ENCODE assay signal across 25 cellular contexts in genomic region chr21:31848339-31848985, GRCh38. TPM values are rescaled to one million over a fixed set of nuclear protein-coding genes. Genes with fewer than 3 reads are reported as not detected.
"Had no signal": no experiment of that assay in that cellular context is flagged by ENCODE, and none has a peak within 500 bp of the region (broad histone marks: within the 10 kb centered on the region; RNA-seq: fewer than 3 reads in every experiment).

No MANE protein-coding gene starts in this region.

- H3K4me3 Mint-ChIP-seq: activated CD8-positive, alpha-beta memory T cell treated with anti-CD3 and anti-CD28 coated beads, Interleukin-2, amount 10 ng/mL, durations not matched to agents 7 days and 5 days; activated naive CD4-positive, alpha-beta T cell treated with anti-CD3 and anti-CD28 coated beads, Interleukin-2, amount 50 U/mL, for 24 hours; activated T-cell treated with anti-CD3 and anti-CD28 coated beads, Interleukin-2, amount 50 U/mL, for 24 hours; activated T-helper 1 cell treated with anti-CD3 and anti-CD28 coated beads, Interleukin-12 subunit alpha, Interleukin-12 subunit beta, Interleukin-2, Interleukin-4 antibody, amounts not matched to agents 30 ng/mL and 10 ng/mL and 1 ng/mL, durations not matched to agents 14 hours and 24 hours and 36 hours; T-helper 17 cell; WTC11 had no signal

- H3K4me3 ChIP-seq: breast epithelium had no signal

- H3K9me3 Mint-ChIP-seq: activated naive CD4-positive, alpha-beta T cell treated with anti-CD3 and anti-CD28 coated beads, Interleukin-2, amount 50 U/mL, for 24 hours; activated T-cell treated with anti-CD3 and anti-CD28 coated beads, Interleukin-2, amount 50 U/mL, for 24 hours; activated T-helper 1 cell treated with anti-CD3 and anti-CD28 coated beads, Interleukin-12 subunit alpha, Interleukin-12 subunit beta, Interleukin-2, Interleukin-4 antibody, amounts not matched to agents 30 ng/mL and 10 ng/mL and 1 ng/mL, durations not matched to agents 14 hours and 24 hours and 36 hours had no signal

- H3K36me3 Mint-ChIP-seq: activated CD8-positive, alpha-beta memory T cell treated with anti-CD3 and anti-CD28 coated beads, Interleukin-2, amount 10 ng/mL, durations not matched to agents 7 days and 5 days; activated naive CD4-positive, alpha-beta T cell treated with anti-CD3 and anti-CD28 coated beads, Interleukin-2, amount 50 U/mL, for 24 hours; WTC11 had no signal

- H3K4me1 Mint-ChIP-seq: activated CD8-positive, alpha-beta memory T cell treated with anti-CD3 and anti-CD28 coated beads, Interleukin-2, amount 10 ng/mL, durations not matched to agents 7 days and 5 days; activated naive CD4-positive, alpha-beta T cell treated with anti-CD3 and anti-CD28 coated beads, Interleukin-2, amount 50 U/mL, for 24 hours; T-helper 17 cell had no signal

- H3K9me3 ChIP-seq: breast epithelium had no signal

- FAIRE-seq: RCC 7860 had no signal

- H3K27ac ChIP-seq: breast epithelium had no signal

- H3K36me3 ChIP-seq: breast epithelium had no signal

- ATAC-seq: activated CD8-positive, alpha-beta memory T cell treated with anti-CD3 and anti-CD28 coated beads, Interleukin-2, amount 10 ng/mL, durations not matched to agents 7 days and 5 days; PC-3; T-helper 17 cell; WTC11 had no signal

- H3K27me3 ChIP-seq: breast epithelium had no signal

- DNase-seq: activated CD4-positive, alpha-beta T cell treated with anti-CD3 and anti-CD28 coated beads for 48 hours; activated CD4-positive, alpha-beta T cell treated with anti-CD3 and anti-CD28 coated beads, Interleukin-2, amount 50 U/mL, for 4 hours; activated CD4-positive, CD25-positive, alpha-beta regulatory T cell treated with anti-CD3 and anti-CD28 coated beads, Interleukin-2, amount 50 U/mL, for 72 hours; activated CD8-positive, alpha-beta memory T cell treated with anti-CD3 and anti-CD28 coated beads, Interleukin-2, amount 10 ng/mL, durations not matched to agents 7 days and 5 days; activated effector memory CD4-positive, alpha-beta T cell treated with Interleukin-2 at 50 U/mL for 16 hours; activated naive CD4-positive, alpha-beta T cell; activated T-cell treated with anti-CD3 and anti-CD28 coated beads, Interleukin-2, amount 50 U/mL, for 24 hours; aorta; Kasumi-1; KBM-7; NCI-H1048; NCI-H146; NCI-H187 treated with DMSO at 0.1 percent for 48 hours; NCI-H2081 treated with DMSO at 0.1 percent for 48 hours; NCI-H446; NCI-H524; PC-3; SIG-M5; T-helper 17 cell; T-helper 9 cell had no signal

- H3K27ac Mint-ChIP-seq: activated CD8-positive, alpha-beta memory T cell treated with anti-CD3 and anti-CD28 coated beads, Interleukin-2, amount 10 ng/mL, durations not matched to agents 7 days and 5 days; activated naive CD4-positive, alpha-beta T cell treated with anti-CD3 and anti-CD28 coated beads, Interleukin-2, amount 50 U/mL, for 24 hours; activated T-cell treated with anti-CD3 and anti-CD28 coated beads, Interleukin-2, amount 50 U/mL, for 24 hours; activated T-helper 1 cell treated with anti-CD3 and anti-CD28 coated beads, Interleukin-12 subunit alpha, Interleukin-12 subunit beta, Interleukin-2, Interleukin-4 antibody, amounts not matched to agents 30 ng/mL and 10 ng/mL and 1 ng/mL, durations not matched to agents 14 hours and 24 hours and 36 hours; T-helper 17 cell; WTC11 had no signal

- H3K4me1 ChIP-seq: breast epithelium had no signal

RNA-seq across cellular contexts. Expression of gene HUNK, which starts 24.4 kb away (rescaled TPM):
- total RNA-seq: PC-3 had no signal
